ENCODE assay signal across 1 cellular context in the genomic region with DNA sequence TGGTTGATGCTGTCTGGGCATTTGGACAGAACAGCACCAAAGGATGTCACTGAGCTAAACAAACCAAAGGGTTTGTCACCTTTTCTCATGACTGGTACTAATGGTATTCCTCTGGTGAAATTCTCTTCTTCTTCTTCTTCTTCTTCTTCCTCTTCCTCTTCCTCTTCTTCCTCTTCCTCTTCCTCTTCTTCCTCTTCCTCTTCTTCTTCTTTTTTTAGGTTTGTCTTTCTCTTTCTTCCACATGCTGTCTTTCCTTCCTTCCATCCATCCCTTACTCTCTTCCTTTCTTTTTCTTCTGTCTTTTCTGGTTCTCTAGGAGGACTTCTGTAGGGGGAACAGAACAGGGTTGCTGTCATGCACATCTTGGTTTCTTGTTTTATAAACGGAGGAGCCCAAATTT.
TF ChIP-seq lines count a peak whose summit lies in the region.

No MANE protein-coding gene starts in this region.

TF ChIP-seq in K562, 482 proteins besides CTCF, POLR2A, EP300 and RAD21:
- TF ChIP-seq L3MBTL2 (IDR thresholded peaks at IDR 0.05): no peak
- TF ChIP-seq, protein P1, sequence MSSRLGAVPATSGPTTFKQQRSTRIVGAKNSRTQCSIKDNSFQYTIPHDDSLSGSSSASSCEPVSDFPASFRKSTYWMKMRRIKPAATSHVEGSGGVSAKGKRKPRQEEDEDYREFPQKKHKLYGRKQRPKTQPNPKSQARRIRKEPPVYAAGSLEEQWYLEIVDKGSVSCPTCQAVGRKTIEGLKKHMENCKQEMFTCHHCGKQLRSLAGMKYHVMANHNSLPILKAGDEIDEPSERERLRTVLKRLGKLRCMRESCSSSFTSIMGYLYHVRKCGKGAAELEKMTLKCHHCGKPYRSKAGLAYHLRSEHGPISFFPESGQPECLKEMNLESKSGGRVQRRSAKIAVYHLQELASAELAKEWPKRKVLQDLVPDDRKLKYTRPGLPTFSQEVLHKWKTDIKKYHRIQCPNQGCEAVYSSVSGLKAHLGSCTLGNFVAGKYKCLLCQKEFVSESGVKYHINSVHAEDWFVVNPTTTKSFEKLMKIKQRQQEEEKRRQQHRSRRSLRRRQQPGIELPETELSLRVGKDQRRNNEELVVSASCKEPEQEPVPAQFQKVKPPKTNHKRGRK (tag; IDR thresholded peaks at IDR 0.05): peak; percentile 55; the same call in 1 of the 2 replicates
